ENCODE assay signal across 25 cellular contexts in genomic region chr15:58752716-58753115, GRCh38.
"Had no signal": no experiment of that assay in that cellular context is flagged by ENCODE, and none has a peak within 500 bp of the region (broad histone marks: within the 10 kb centered on the region; RNA-seq: fewer than 3 reads in every experiment).

No MANE protein-coding gene starts in this region.

- H3K27ac ChIP-seq: body of pancreas, esophagus muscularis mucosa, foreskin keratinocyte, gastrocnemius medialis, heart left ventricle had no signal

- H3K36me3 ChIP-seq: esophagus muscularis mucosa, gastrocnemius medialis, heart left ventricle had no signal

- H3K4me3 Mint-ChIP-seq: activated CD4-positive, alpha-beta T cell treated with anti-CD3 and anti-CD28 coated beads for 36 hours; activated naive CD8-positive, alpha-beta T cell; activated T-helper 1 cell treated with anti-CD3 and anti-CD28 coated beads, Interleukin-12 subunit alpha, Interleukin-12 subunit beta, Interleukin-2, Interleukin-4 antibody, amounts not matched to agents 30 ng/mL and 10 ng/mL and 1 ng/mL, durations not matched to agents 14 hours and 24 hours and 36 hours; effector memory CD8-positive, alpha-beta T cell had no signal

- H3K4me1 ChIP-seq: foreskin keratinocyte had no signal

- DNase-seq: activated CD4-positive, alpha-beta T cell treated with anti-CD3 and anti-CD28 coated beads for 36 hours; activated CD4-positive, alpha-beta T cell treated with anti-CD3 and anti-CD28 coated beads, Interleukin-2, amount 50 U/mL, for 1 hour; activated CD4-positive, alpha-beta T cell treated with anti-CD3 and anti-CD28 coated beads, Interleukin-2, amount 50 U/mL, for 48 hours; activated CD4-positive, CD25-positive, alpha-beta regulatory T cell; activated CD4-positive, CD25-positive, alpha-beta regulatory T cell treated with anti-CD3 and anti-CD28 coated beads, Interleukin-2, amount 50 U/mL, for 72 hours; activated effector memory CD4-positive, alpha-beta T cell treated with anti-CD3 and anti-CD28 coated beads, Interleukin-2, amount 50 U/mL, for 16 hours; activated naive CD4-positive, alpha-beta T cell treated with anti-CD3 and anti-CD28 coated beads, Interleukin-2, amount 50 U/mL, for 16 hours; activated T-cell treated with anti-CD3 and anti-CD28 coated beads, Interleukin-2, amount 50 U/mL, for 1 hour; activated T-cell treated with anti-CD3 and anti-CD28 coated beads, Interleukin-2, amount 50 U/mL, for 48 hours; aorta; body of pancreas; caudate nucleus; cortex of kidney; dermis blood vessel endothelial cell; effector CD4-positive, alpha-beta T cell; effector memory CD8-positive, alpha-beta T cell; erythroblast; foreskin keratinocyte; gastrocnemius medialis; glutamatergic neuron; heart left ventricle had no signal

- H3K27me3 ChIP-seq: body of pancreas, esophagus muscularis mucosa, foreskin keratinocyte, gastrocnemius medialis, heart left ventricle had no signal

- H3K9me3 Mint-ChIP-seq: activated T-helper 1 cell treated with anti-CD3 and anti-CD28 coated beads, Interleukin-12 subunit alpha, Interleukin-12 subunit beta, Interleukin-2, Interleukin-4 antibody, amounts not matched to agents 30 ng/mL and 10 ng/mL and 1 ng/mL, durations not matched to agents 14 hours and 24 hours and 36 hours; activated T-helper 2 cell treated with anti-CD3 and anti-CD28 coated beads, Interferon-gamma antibody, Interleukin-2, Interleukin-4, amounts not matched to agents 10 μg/mL and 5 μg/mL and 100 μg/mL, durations not matched to agents 14 hours and 24 hours and 36 hours; effector memory CD8-positive, alpha-beta T cell had no signal

- H3K36me3 Mint-ChIP-seq: activated naive CD8-positive, alpha-beta T cell had no signal

- H3K4me3 ChIP-seq: body of pancreas, esophagus muscularis mucosa, gastrocnemius medialis, heart left ventricle had no signal

- ATAC-seq: activated CD4-positive, alpha-beta T cell treated with anti-CD3 and anti-CD28 coated beads for 36 hours; body of pancreas; effector memory CD8-positive, alpha-beta T cell; foreskin keratinocyte; gastrocnemius medialis; heart left ventricle had no signal

- H3K27me3 Mint-ChIP-seq: activated CD4-positive, alpha-beta T cell treated with anti-CD3 and anti-CD28 coated beads for 36 hours; activated naive CD8-positive, alpha-beta T cell; effector memory CD8-positive, alpha-beta T cell had no signal

- H3K9me3 ChIP-seq: body of pancreas, esophagus muscularis mucosa, gastrocnemius medialis, heart left ventricle had no signal

- H3K27ac Mint-ChIP-seq: activated CD4-positive, alpha-beta T cell treated with anti-CD3 and anti-CD28 coated beads for 36 hours; activated naive CD8-positive, alpha-beta T cell; activated T-helper 1 cell treated with anti-CD3 and anti-CD28 coated beads, Interleukin-12 subunit alpha, Interleukin-12 subunit beta, Interleukin-2, Interleukin-4 antibody, amounts not matched to agents 30 ng/mL and 10 ng/mL and 1 ng/mL, durations not matched to agents 14 hours and 24 hours and 36 hours; activated T-helper 2 cell treated with anti-CD3 and anti-CD28 coated beads, Interferon-gamma antibody, Interleukin-2, Interleukin-4, amounts not matched to agents 10 μg/mL and 5 μg/mL and 100 μg/mL, durations not matched to agents 14 hours and 24 hours and 36 hours; effector memory CD8-positive, alpha-beta T cell had no signal
